In genomic region chr12:98698603-98699463, GRCh38 we compare ENCODE assay signal across 8 cellular contexts. TPM values are rescaled to one million over a fixed set of nuclear protein-coding genes. Genes with fewer than 3 reads are reported as not detected.
DNase-seq lines count a peak whose midpoint lies in the region; ATAC-seq and TF ChIP-seq lines count a peak whose summit lies in the region.

No MANE protein-coding gene starts in this region.

- no peak overlapping the region for H3K4me3 Mint-ChIP-seq in activated CD4-positive, alpha-beta memory T cell treated with anti-CD3 and anti-CD28 coated beads, Interleukin-2, amount 10 ng/mL, durations not matched to agents 7 days and 5 days
- no peak overlapping the region for H3K4me3 Mint-ChIP-seq in neural progenitor cell

- no peaks in the 10 kb centered on the region for H3K9me3 Mint-ChIP-seq in activated CD4-positive, alpha-beta memory T cell treated with anti-CD3 and anti-CD28 coated beads, Interleukin-2, amount 10 ng/mL, durations not matched to agents 7 days and 5 days
- no peaks in the 10 kb centered on the region for H3K9me3 Mint-ChIP-seq in neural progenitor cell

- no peak overlapping the region for H3K27ac ChIP-seq in neural progenitor cell
- H3K27ac ChIP-seq in hepatocyte: no peak overlapping the region

- POLR2A ChIA-PET in activated CD4-positive, alpha-beta memory T cell treated with anti-CD3 and anti-CD28 coated beads, Interleukin-2, amount 10 ng/mL, durations not matched to agents 7 days and 5 days (lab: Charles Lee): no interaction called here

- H3K9me3 ChIP-seq in neural progenitor cell (ENCODE audit: low read depth) (no peaks in the 10 kb centered on the region), hepatocyte (ENCODE audit: low read depth) (no peaks in the 10 kb centered on the region)

- H3K36me3 ChIP-seq in neural progenitor cell: peaks cover 11% of the 10 kb centered on the region
- H3K36me3 ChIP-seq in hepatocyte (replicated peaks; ENCODE audit: insufficient read depth, low read depth): no peaks in the 10 kb centered on the region

- H3K4me1 Mint-ChIP-seq in activated CD4-positive, alpha-beta memory T cell treated with anti-CD3 and anti-CD28 coated beads, Interleukin-2, amount 10 ng/mL, durations not matched to agents 7 days and 5 days: peaks cover 9% of the 10 kb centered on the region
- H3K4me1 Mint-ChIP-seq in neural progenitor cell: peaks cover 29% of the 10 kb centered on the region

- peak; percentile 55 for DNase-seq in COR-L47 (lab: John Stamatoyannopoulos, UW)
- peak; percentile 43 to 64 for DNase-seq in NCI-H524 (lab: John Stamatoyannopoulos, UW)
- peak; percentile 62 for DNase-seq in activated CD4-positive, alpha-beta memory T cell treated with anti-CD3 and anti-CD28 coated beads, Interleukin-2, amount 10 ng/mL, durations not matched to agents 7 days and 5 days
- DNase-seq in neural progenitor cell (ENCODE audit: low spot score): no peak
- DNase-seq in hepatocyte (ENCODE audit: low spot score): no peak

- no peaks in the 10 kb centered on the region for H3K9me2 ChIP-seq in hepatocyte (replicated peaks; ENCODE audit: insufficient read depth)

- H3F3A ChIP-seq in neural progenitor cell (ENCODE audit: low read depth): peaks cover 5% of the 10 kb centered on the region

- H4K20me1 ChIP-seq in neural progenitor cell (ENCODE audit: low read depth) (peaks cover 33% of the 10 kb centered on the region), hepatocyte (ENCODE audit: insufficient read depth, poor library complexity, severe bottlenecking) (no peaks in the 10 kb centered on the region)

- H3K4me1 ChIP-seq in neural progenitor cell: peaks cover 15% of the 10 kb centered on the region
- H3K4me1 ChIP-seq in hepatocyte (ENCODE audit: insufficient read depth): no peaks in the 10 kb centered on the region

- peaks cover 58% of the 10 kb centered on the region for H3K36me3 Mint-ChIP-seq in activated CD4-positive, alpha-beta memory T cell treated with anti-CD3 and anti-CD28 coated beads, Interleukin-2, amount 10 ng/mL, durations not matched to agents 7 days and 5 days (ENCODE audit: low read depth)
- peaks cover 19% of the 10 kb centered on the region for H3K36me3 Mint-ChIP-seq in neural progenitor cell

- H3K27me3 Mint-ChIP-seq in activated CD4-positive, alpha-beta memory T cell treated with anti-CD3 and anti-CD28 coated beads, Interleukin-2, amount 10 ng/mL, durations not matched to agents 7 days and 5 days: no peaks in the 10 kb centered on the region
- H3K27me3 Mint-ChIP-seq in neural progenitor cell (ENCODE audit: insufficient read depth, low read depth): peaks cover 2% of the 10 kb centered on the region

- CTCF ChIA-PET in activated CD4-positive, alpha-beta memory T cell treated with anti-CD3 and anti-CD28 coated beads, Interleukin-2, amount 10 ng/mL, durations not matched to agents 7 days and 5 days (lab: Charles Lee): interaction anchor here (0.6 kb wide), 1 partner anchor 132 kb away, joined by 4 read pairs; no protein-coding TSS in a partner anchor

- no peaks in the 10 kb centered on the region for H3K27me3 ChIP-seq in neural progenitor cell
- H3K27me3 ChIP-seq in hepatocyte: no peaks in the 10 kb centered on the region

- H3K4me3 ChIP-seq in neural progenitor cell (no peak overlapping the region), hepatocyte (no peak overlapping the region)

- H3K79me2 ChIP-seq in neural progenitor cell (ENCODE audit: low read depth): no peaks in the 10 kb centered on the region
- no peaks in the 10 kb centered on the region for H3K79me2 ChIP-seq in hepatocyte

- H3K4me2 ChIP-seq in neural progenitor cell (no peak overlapping the region), hepatocyte (no peak overlapping the region)

- TF ChIP-seq CTCF in neural progenitor cell (IDR thresholded peaks at IDR 0.05) (no peak), hepatocyte (IDR thresholded peaks at IDR 0.05; ENCODE audit: poor library complexity) (no peak)

- no peak overlapping the region for H2AFZ ChIP-seq in neural progenitor cell (replicated peaks)
- no peak overlapping the region for H2AFZ ChIP-seq in hepatocyte

- no peak overlapping the region for H3K27ac Mint-ChIP-seq in activated CD4-positive, alpha-beta memory T cell treated with anti-CD3 and anti-CD28 coated beads, Interleukin-2, amount 10 ng/mL, durations not matched to agents 7 days and 5 days
- H3K27ac Mint-ChIP-seq in neural progenitor cell: peak overlapping the region; percentile 54

- ATAC-seq in GM19043 (IDR thresholded peaks at IDR 0.05; ENCODE audit: low read depth, unreplicated experiment): peak; percentile 85
- ATAC-seq in HG03139 (IDR thresholded peaks at IDR 0.05; ENCODE audit: unreplicated experiment): peak; percentile 97
- ATAC-seq in esophagus mucosa: peak; percentile 80

- no peak overlapping the region for H3K9ac ChIP-seq in neural progenitor cell

- WGBS in hepatocyte (ENCODE audit: low lambda C conversion rate, missing lambda C conversion rate): 86% methylated on average over 6 of the region's 6 CpGs

RNA-seq across cellular contexts. Expression of gene APAF1, which starts 53.7 kb away (rescaled TPM):
- 10 to 100 TPM; 37.4 to 37.8 TPM for total RNA-seq in activated CD4-positive, alpha-beta memory T cell treated with anti-CD3 and anti-CD28 coated beads, Interleukin-2, amount 10 ng/mL, durations not matched to agents 7 days and 5 days
- total RNA-seq in esophagus mucosa: 4.1 TPM
- total RNA-seq in neural progenitor cell (ENCODE audit: low replicate concordance): 43.2 and 69.1 TPM in 2 replicates
- 20.8 and 26.4 TPM in 2 replicates for total RNA-seq in hepatocyte
- polyA plus RNA-seq in hepatocyte: 5.9 and 6.8 TPM in 2 replicates

RNA-seq across cellular contexts. Expression of gene IKBIP, which starts 54.2 kb away (rescaled TPM):
- 10 to 100 TPM; 25.5 to 26.2 TPM for total RNA-seq in activated CD4-positive, alpha-beta memory T cell treated with anti-CD3 and anti-CD28 coated beads, Interleukin-2, amount 10 ng/mL, durations not matched to agents 7 days and 5 days
- total RNA-seq in esophagus mucosa: 4.1 TPM
- 31.1 and 51.6 TPM in 2 replicates for total RNA-seq in neural progenitor cell (ENCODE audit: low replicate concordance)
- 45.5 and 52.5 TPM in 2 replicates for total RNA-seq in hepatocyte
- 38.0 and 44.5 TPM in 2 replicates for polyA plus RNA-seq in hepatocyte

Comparison
In these comparisons a context has a peak if more than half of its experiments do, and no peak if none do; other contexts are left out.
1. DNase-seq: peak in COR-L47 (single experiment), NCI-H524 (2 of 2) and activated CD4-positive, alpha-beta memory T cell treated with anti-CD3 and anti-CD28 coated beads, Interleukin-2, amount 10 ng/mL, durations not matched to agents 7 days and 5 days (single experiment); none in neural progenitor cell (single experiment) and hepatocyte (single experiment).
2. Peak in every context shown above with its lines, with median percentiles within 50 percentile points of each other: ATAC-seq.